ENCODE assay signal across 9 cellular contexts in the genomic region with DNA sequence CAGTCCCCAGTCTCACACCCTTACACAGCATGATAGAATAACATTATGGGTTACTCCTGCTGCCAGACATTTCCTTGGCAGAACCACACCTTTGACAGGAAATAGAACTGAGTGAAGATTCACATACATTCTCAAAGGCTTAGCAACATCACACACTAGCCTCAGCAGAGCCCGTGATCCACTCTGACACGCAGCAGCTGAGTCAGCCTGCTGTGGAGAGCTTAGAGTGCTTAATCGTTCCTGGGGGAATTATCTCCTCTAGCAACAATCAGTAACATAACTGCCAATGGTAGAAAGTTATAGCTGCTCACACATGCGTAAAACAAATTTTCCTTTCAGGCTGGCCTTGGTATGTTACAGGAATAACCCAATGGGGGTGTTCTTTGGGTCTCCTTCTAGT.
DNase-seq lines count a peak whose midpoint lies in the region; ATAC-seq and TF ChIP-seq lines count a peak whose summit lies in the region.
"Had no signal": no experiment of that assay in that cellular context is flagged by ENCODE, and none has a peak within 500 bp of the region (broad histone marks: within the 10 kb centered on the region; RNA-seq: fewer than 3 reads in every experiment).

No MANE protein-coding gene starts in this region.

- peak; percentile 28 for DNase-seq in NCI-H1105 treated with DMSO at 0.1 percent for 48 hours (lab: John Stamatoyannopoulos, UW)
- DNase-seq in astrocyte of the cerebellum (ENCODE audit: low read depth), result peak; percentile 93
- DNase-seq in kidney tubule cell (ENCODE audit: low spot score), result peak; percentile 99
- DNase-seq in Peyer's patch, result no peak
- DNase-seq in NCI-H345 (lab: John Stamatoyannopoulos, UW), result no peak
- no peak for DNase-seq in CD8-positive, alpha-beta memory T cell

- H3K27me3 ChIP-seq in BLaER1 (no peaks in the 10 kb centered on the region), Peyer's patch (no peaks in the 10 kb centered on the region)
- no peaks in the 10 kb centered on the region for H3K27me3 ChIP-seq in CD8-positive, alpha-beta memory T cell (ENCODE audit: insufficient read depth, low read length, poor library complexity, severe bottlenecking)

- peak overlapping the region; percentile 11 for H3K4me2 ChIP-seq in BLaER1

- in situ Hi-C loops in astrocyte of the cerebellum (cut with HindIII; ENCODE audit: low sequenced_read_pairs), result no loop called here

- no peaks in the 10 kb centered on the region for H4K20me1 ChIP-seq in BLaER1

- H3K4me3 ChIP-seq in BLaER1 (no peak overlapping the region), astrocyte of the cerebellum (ENCODE audit: low read depth, low read length) (no peak overlapping the region), Peyer's patch (no peak overlapping the region)
- H3K4me3 ChIP-seq in CD8-positive, alpha-beta memory T cell (ENCODE audit: low read length), result no peak overlapping the region

- no peaks in the 10 kb centered on the region for H3K4me1 Mint-ChIP-seq in CD8-positive, alpha-beta memory T cell

- CTCF ChIA-PET in CD8-positive, alpha-beta memory T cell (lab: Charles Lee), result no interaction called here

- no peak overlapping the region for H3K27ac ChIP-seq in BLaER1
- H3K27ac ChIP-seq in Peyer's patch, result no peak overlapping the region
- no peak overlapping the region for H3K27ac ChIP-seq in CD8-positive, alpha-beta memory T cell (ENCODE audit: low read depth, low read length)

- H3K36me3 ChIP-seq in BLaER1, result no peaks in the 10 kb centered on the region
- no peaks in the 10 kb centered on the region for H3K36me3 ChIP-seq in Peyer's patch
- no peaks in the 10 kb centered on the region for H3K36me3 ChIP-seq in CD8-positive, alpha-beta memory T cell (ENCODE audit: insufficient read depth, low read length)

- no peak overlapping the region for H3K4me3 Mint-ChIP-seq in CD8-positive, alpha-beta memory T cell
- H3K4me3 Mint-ChIP-seq: activated naive CD8-positive, alpha-beta T cell had no signal

- no peak overlapping the region for H3K27ac Mint-ChIP-seq in CD8-positive, alpha-beta memory T cell
- H3K27ac Mint-ChIP-seq: activated naive CD8-positive, alpha-beta T cell had no signal

- TF ChIP-seq CTCF in astrocyte of the cerebellum (IDR thresholded peaks at IDR 0.05; ENCODE audit: low read depth, low read length, missing control alignments) (no peak), Peyer's patch (IDR thresholded peaks at IDR 0.05) (no peak)

- H3K9me3 Mint-ChIP-seq in CD8-positive, alpha-beta memory T cell, result peaks cover 0 to 4% (median 0%) of the 10 kb centered on the region in 5 donors

- POLR2A ChIA-PET in CD8-positive, alpha-beta memory T cell (lab: Charles Lee), result no interaction called here

- H3K36me3 Mint-ChIP-seq in CD8-positive, alpha-beta memory T cell, result no peaks in the 10 kb centered on the region
- H3K36me3 Mint-ChIP-seq: activated naive CD8-positive, alpha-beta T cell had no signal

- H3K9ac ChIP-seq in BLaER1, result no peak overlapping the region

- no peak for ATAC-seq in HG02678 (IDR thresholded peaks at IDR 0.05; ENCODE audit: unreplicated experiment)

- TF ChIP-seq POLR2A in Peyer's patch (IDR thresholded peaks at IDR 0.05), result no peak

- no peaks in the 10 kb centered on the region for H3K27me3 Mint-ChIP-seq in CD8-positive, alpha-beta memory T cell
- H3K27me3 Mint-ChIP-seq: activated naive CD8-positive, alpha-beta T cell had no signal

- H3K4me1 ChIP-seq in BLaER1 (peaks cover 10% of the 10 kb centered on the region), Peyer's patch (no peaks in the 10 kb centered on the region)
- H3K4me1 ChIP-seq in CD8-positive, alpha-beta memory T cell (ENCODE audit: insufficient read depth, low read length), result no peaks in the 10 kb centered on the region

- H3K9me3 ChIP-seq in BLaER1 (no peaks in the 10 kb centered on the region), Peyer's patch (no peaks in the 10 kb centered on the region)
- no peaks in the 10 kb centered on the region for H3K9me3 ChIP-seq in CD8-positive, alpha-beta memory T cell (ENCODE audit: low read length)

Comparison
In these comparisons a context has a peak if more than half of its experiments do, and no peak if none do; other contexts are left out.
1. DNase-seq: peak in NCI-H1105 treated with DMSO at 0.1 percent for 48 hours (single experiment), astrocyte of the cerebellum (single experiment) and kidney tubule cell (single experiment); none in Peyer's patch (0 of 3), NCI-H345 (single experiment) and CD8-positive, alpha-beta memory T cell (0 of 5).